In genomic region chr10:89419548-89419947, GRCh38 we compare ENCODE assay signal across 10 cellular contexts. TPM values are rescaled to one million over a fixed set of nuclear protein-coding genes. Genes with fewer than 3 reads are reported as not detected.
DNase-seq lines count a peak whose midpoint lies in the region; ATAC-seq and TF ChIP-seq lines count a peak whose summit lies in the region.
"Had no signal": no experiment of that assay in that cellular context is flagged by ENCODE, and none has a peak within 500 bp of the region (broad histone marks: within the 10 kb centered on the region; RNA-seq: fewer than 3 reads in every experiment).

No MANE protein-coding gene starts in this region.

- no peak overlapping the region for H3K4me2 ChIP-seq in MM.1S (ENCODE audit: low read depth, low read length)
- H3K4me2 ChIP-seq: A549 had no signal

- intact Hi-C loops in dorsolateral prefrontal cortex (cut with DNase I): loop anchor here (5.0 to 10.0 kb wide), 4 partner anchors 202 to 395 kb away; partner anchors contain the start of genes KIF20B (in 1 of the 2) and PANK1 (in 1 of the 2)
- intact Hi-C loops in lower leg skin (cut with DNase I; ENCODE audit: low total_unique reads): no loop called here

- H3K27ac Mint-ChIP-seq in nephron progenitor cell: no peak overlapping the region

- peaks cover 15% of the 10 kb centered on the region for H3K36me3 Mint-ChIP-seq in nephron progenitor cell (ENCODE audit: low read depth)

- H2AFZ ChIP-seq in MM.1S (ENCODE audit: low read length): no peak overlapping the region

- 50 to 54% methylated on average over 3 of the region's 3 CpGs for WGBS in lower leg skin, 2 donors

- peaks cover 12% of the 10 kb centered on the region for H3K4me1 Mint-ChIP-seq in nephron progenitor cell

- no peaks in the 10 kb centered on the region for H3K9me3 ChIP-seq in MM.1S (replicated peaks; ENCODE audit: insufficient read depth, low read length)
- H3K9me3 ChIP-seq: A549 had no signal

- no peaks in the 10 kb centered on the region for H3K9me2 ChIP-seq in MM.1S (replicated peaks; ENCODE audit: insufficient read depth, low read length)

- peak; percentile 2 for DNase-seq in NCI-H2227 (lab: John Stamatoyannopoulos, UW; ENCODE audit: unreplicated experiment)
- no peak for DNase-seq in NCI-H2227 treated with DMSO at 0.1 percent for 48 hours (lab: John Stamatoyannopoulos, UW)
- DNase-seq in MM.1S: no peak
- DNase-seq in dorsolateral prefrontal cortex: no peak
- no peak for DNase-seq in nephron progenitor cell
- DNase-seq in AML-193 (lab: John Stamatoyannopoulos, UW): no peak
- DNase-seq in lower leg skin (ENCODE audit: low spot score in 2 of 2): no peak
- DNase-seq: NCI-H1694 had no signal

- H3K27ac ChIP-seq in MM.1S (ENCODE audit: low read length) (no peak overlapping the region), dorsolateral prefrontal cortex (peak overlapping the region in 12 of 59 donors; percentile 5 to 57 (median 19))
- H3K27ac ChIP-seq: A549 had no signal

- peaks cover 13% of the 10 kb centered on the region for H3K4me1 ChIP-seq in MM.1S (ENCODE audit: low read length)

- peaks cover under 1% of the 10 kb centered on the region; the same call in 1 of the 2 replicates for H3F3A ChIP-seq in MM.1S (ENCODE audit: insufficient read depth, low read length)

- H3K9me3 Mint-ChIP-seq in nephron progenitor cell: no peaks in the 10 kb centered on the region

- H3K4me3 Mint-ChIP-seq in nephron progenitor cell: no peak overlapping the region

- H3K27me3 ChIP-seq in MM.1S (replicated peaks; ENCODE audit: insufficient read depth, low read length) (no peaks in the 10 kb centered on the region), dorsolateral prefrontal cortex (no peaks in the 10 kb centered on the region)

- TF ChIP-seq POLR2A in lower leg skin (IDR thresholded peaks at IDR 0.05): no peak

- ATAC-seq in GM19455 (IDR thresholded peaks at IDR 0.05; ENCODE audit: unreplicated experiment): no peak
- ATAC-seq: A549 had no signal

- TF ChIP-seq CTCF in MM.1S (IDR thresholded peaks at IDR 0.05; ENCODE audit: low read length) (peak; percentile 13; the same call in 1 of the 2 replicates), dorsolateral prefrontal cortex (IDR thresholded peaks at IDR 0.05 in 54 of 56, conservative IDR thresholded peaks at IDR 0.05 in 2 of 56; ENCODE audit: low read depth in 1 of 56, partially characterized antibody in 56 of 56) (peak in 45 of 56 donors; percentile 15 to 57 (median 36)), nephron progenitor cell (IDR thresholded peaks at IDR 0.05) (peak; percentile 33), lower leg skin (IDR thresholded peaks at IDR 0.05) (no peak)

- H4K20me1 ChIP-seq in MM.1S (ENCODE audit: insufficient read depth, low read length): no peaks in the 10 kb centered on the region

- peaks cover 12% of the 10 kb centered on the region for H3K27me3 Mint-ChIP-seq in nephron progenitor cell (ENCODE audit: low read depth, poor library complexity)

- no peak overlapping the region for H3K9ac ChIP-seq in MM.1S (ENCODE audit: low read length)

- H3K4me3 ChIP-seq in MM.1S (ENCODE audit: low read length) (no peak overlapping the region), dorsolateral prefrontal cortex (peak overlapping the region in 37 of 59 donors; percentile 1 to 54 (median 24)), lower leg skin (ENCODE audit: low read depth, poor library complexity, severe bottlenecking) (no peak overlapping the region)
- H3K4me3 ChIP-seq: A549 had no signal

- peaks cover 33% of the 10 kb centered on the region for H3K79me2 ChIP-seq in MM.1S (ENCODE audit: low read length)

- H3K36me3 ChIP-seq in MM.1S (replicated peaks; ENCODE audit: insufficient read depth, low read length): no peaks in the 10 kb centered on the region

RNA-seq across cellular contexts. Expression of gene IFIT5, which starts 5.2 kb away (rescaled TPM):
- 10 to 100 TPM; 10.6 to 33.5 (median 19.0) TPM for total RNA-seq in dorsolateral prefrontal cortex
- 10 to 100 TPM in 1 of 4 donors, 1 to 10 TPM in 3; 6.1 to 10.3 (median 7.3) TPM for total RNA-seq in lower leg skin

RNA-seq across cellular contexts. Expression of gene IFIT1, which starts 27.1 kb away (rescaled TPM):
- total RNA-seq in dorsolateral prefrontal cortex: 100 to 1,000 TPM in 3 of 120 experiments, 10 to 100 TPM in 117; 23.2 to 313 (median 49.2) TPM
- 1 to 10 TPM in 3 of 4 donors, under 1 TPM in 1; 0.72 to 6.2 (median 4.7) TPM for total RNA-seq in lower leg skin

RNA-seq across cellular contexts. Expression of gene IFIT1B, which starts 41.7 kb away (rescaled TPM):
- under 1 TPM in 12 of 120 experiments, not detected in 108; 0.25 to 0.92 (median 0.31) TPM for total RNA-seq in dorsolateral prefrontal cortex
- total RNA-seq in lower leg skin: not detected

Comparison
In these comparisons a context has a peak if more than half of its experiments do, and no peak if none do; other contexts are left out.
1. H3K4me3 ChIP-seq: peak in dorsolateral prefrontal cortex (37 of 59); none in MM.1S (single experiment) and lower leg skin (single experiment).
2. CTCF ChIP-seq: peak in MM.1S (single experiment), dorsolateral prefrontal cortex (45 of 56) and nephron progenitor cell (single experiment); none in lower leg skin (0 of 3).